ENCODE assay signal across 18 cellular contexts in the genomic region with DNA sequence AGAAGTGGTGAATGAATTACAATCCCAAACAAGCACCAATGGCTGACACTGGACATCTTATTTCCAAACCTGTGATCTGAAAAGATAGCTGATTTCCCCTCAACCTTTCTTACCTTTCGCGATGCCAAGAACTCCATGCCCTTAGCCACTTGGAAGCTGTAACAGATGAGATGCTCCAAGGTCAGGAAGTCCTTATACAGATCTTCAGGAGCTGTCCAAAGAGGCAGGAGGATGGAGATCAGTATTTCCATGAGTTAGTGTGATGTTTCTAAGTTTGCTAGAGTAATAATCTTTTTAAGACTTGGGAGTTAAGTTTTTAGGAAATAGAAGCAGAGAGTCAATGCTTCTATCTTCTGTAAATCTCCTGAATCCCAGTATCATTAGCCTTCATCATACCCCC. TPM values are rescaled to one million over a fixed set of nuclear protein-coding genes. Genes with fewer than 3 reads are reported as not detected.
"Had no signal": no experiment of that assay in that cellular context is flagged by ENCODE, and none has a peak within 500 bp of the region (broad histone marks: within the 10 kb centered on the region; RNA-seq: fewer than 3 reads in every experiment).

No MANE protein-coding gene starts in this region.

- H3K27ac Mint-ChIP-seq: IgD-negative memory B cell had no signal

- DNase-seq: Karpas-422, KG1, MM.1S, NCI-H1092 treated with DMSO at 0.1 percent for 48 hours, NCI-H1436, NCI-H187, NCI-H2081 treated with DMSO at 0.1 percent for 48 hours, NCI-H2171, NCI-H226, NCI-H446, NCI-H510A, NCI-H524 treated with DMSO at 0.1 percent for 48 hours, NCI-H69, NCI-H774, RPMI8226, SHP77 had no signal

- H3K27ac ChIP-seq: HL-60 had no signal

- H3K4me3 Mint-ChIP-seq: IgD-negative memory B cell had no signal

- H3K9me3 Mint-ChIP-seq: IgD-negative memory B cell had no signal

- H3K4me1 Mint-ChIP-seq: IgD-negative memory B cell had no signal

- H3K36me3 Mint-ChIP-seq: IgD-negative memory B cell had no signal

RNA-seq across cellular contexts. Expression of gene KDR, which starts 32.9 kb away (rescaled TPM):
- polyA plus RNA-seq: IgD-negative memory B cell had no signal
